ENCODE assay signal across 2 cellular contexts in the genomic region with DNA sequence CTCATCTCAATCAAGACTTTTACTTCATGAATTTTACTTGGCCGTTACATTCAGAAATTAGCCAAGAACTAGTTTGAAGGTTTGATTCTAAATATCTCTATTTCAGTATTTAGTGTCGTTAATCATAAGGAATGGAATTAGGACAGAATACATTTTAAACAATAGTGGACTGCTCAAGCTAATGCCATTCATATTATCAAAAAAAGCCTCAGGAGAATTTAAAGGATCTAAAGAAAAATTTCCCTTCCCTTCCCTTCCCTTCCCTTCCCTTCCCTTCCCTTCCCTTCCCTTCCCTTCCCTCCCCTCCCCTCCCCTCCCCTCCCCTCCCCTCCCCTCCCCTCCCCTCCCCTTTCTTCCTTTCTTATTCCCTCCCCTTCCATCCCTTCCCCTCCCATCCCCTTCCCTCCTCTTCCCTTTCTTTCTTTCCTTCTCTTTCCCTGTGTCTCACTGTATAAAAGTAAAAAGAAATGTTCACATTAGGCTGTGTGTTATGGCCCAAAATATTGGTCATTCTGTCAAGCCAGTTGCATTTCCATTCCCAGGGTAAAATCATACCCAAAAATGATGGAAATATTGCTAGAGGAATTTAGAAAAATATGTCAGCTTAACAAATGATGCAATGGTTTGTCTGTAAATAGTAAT.
TF ChIP-seq lines count a peak whose summit lies in the region.

No MANE protein-coding gene starts in this region.

TF ChIP-seq in GM23338, 12 proteins besides CTCF, POLR2A, EP300 and RAD21 (continued from another document):
- TF ChIP-seq, protein P1, sequence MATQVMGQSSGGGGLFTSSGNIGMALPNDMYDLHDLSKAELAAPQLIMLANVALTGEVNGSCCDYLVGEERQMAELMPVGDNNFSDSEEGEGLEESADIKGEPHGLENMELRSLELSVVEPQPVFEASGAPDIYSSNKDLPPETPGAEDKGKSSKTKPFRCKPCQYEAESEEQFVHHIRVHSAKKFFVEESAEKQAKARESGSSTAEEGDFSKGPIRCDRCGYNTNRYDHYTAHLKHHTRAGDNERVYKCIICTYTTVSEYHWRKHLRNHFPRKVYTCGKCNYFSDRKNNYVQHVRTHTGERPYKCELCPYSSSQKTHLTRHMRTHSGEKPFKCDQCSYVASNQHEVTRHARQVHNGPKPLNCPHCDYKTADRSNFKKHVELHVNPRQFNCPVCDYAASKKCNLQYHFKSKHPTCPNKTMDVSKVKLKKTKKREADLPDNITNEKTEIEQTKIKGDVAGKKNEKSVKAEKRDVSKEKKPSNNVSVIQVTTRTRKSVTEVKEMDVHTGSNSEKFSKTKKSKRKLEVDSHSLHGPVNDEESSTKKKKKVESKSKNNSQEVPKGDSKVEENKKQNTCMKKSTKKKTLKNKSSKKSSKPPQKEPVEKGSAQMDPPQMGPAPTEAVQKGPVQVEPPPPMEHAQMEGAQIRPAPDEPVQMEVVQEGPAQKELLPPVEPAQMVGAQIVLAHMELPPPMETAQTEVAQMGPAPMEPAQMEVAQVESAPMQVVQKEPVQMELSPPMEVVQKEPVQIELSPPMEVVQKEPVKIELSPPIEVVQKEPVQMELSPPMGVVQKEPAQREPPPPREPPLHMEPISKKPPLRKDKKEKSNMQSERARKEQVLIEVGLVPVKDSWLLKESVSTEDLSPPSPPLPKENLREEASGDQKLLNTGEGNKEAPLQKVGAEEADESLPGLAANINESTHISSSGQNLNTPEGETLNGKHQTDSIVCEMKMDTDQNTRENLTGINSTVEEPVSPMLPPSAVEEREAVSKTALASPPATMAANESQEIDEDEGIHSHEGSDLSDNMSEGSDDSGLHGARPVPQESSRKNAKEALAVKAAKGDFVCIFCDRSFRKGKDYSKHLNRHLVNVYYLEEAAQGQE (IDR thresholded peaks at IDR 0.05; ENCODE audit: unreplicated experiment), result no peak
- TF ChIP-seq NANOG (IDR thresholded peaks at IDR 0.05; ENCODE audit: borderline replicate concordance), result no peak
- TF ChIP-seq, protein P2, sequence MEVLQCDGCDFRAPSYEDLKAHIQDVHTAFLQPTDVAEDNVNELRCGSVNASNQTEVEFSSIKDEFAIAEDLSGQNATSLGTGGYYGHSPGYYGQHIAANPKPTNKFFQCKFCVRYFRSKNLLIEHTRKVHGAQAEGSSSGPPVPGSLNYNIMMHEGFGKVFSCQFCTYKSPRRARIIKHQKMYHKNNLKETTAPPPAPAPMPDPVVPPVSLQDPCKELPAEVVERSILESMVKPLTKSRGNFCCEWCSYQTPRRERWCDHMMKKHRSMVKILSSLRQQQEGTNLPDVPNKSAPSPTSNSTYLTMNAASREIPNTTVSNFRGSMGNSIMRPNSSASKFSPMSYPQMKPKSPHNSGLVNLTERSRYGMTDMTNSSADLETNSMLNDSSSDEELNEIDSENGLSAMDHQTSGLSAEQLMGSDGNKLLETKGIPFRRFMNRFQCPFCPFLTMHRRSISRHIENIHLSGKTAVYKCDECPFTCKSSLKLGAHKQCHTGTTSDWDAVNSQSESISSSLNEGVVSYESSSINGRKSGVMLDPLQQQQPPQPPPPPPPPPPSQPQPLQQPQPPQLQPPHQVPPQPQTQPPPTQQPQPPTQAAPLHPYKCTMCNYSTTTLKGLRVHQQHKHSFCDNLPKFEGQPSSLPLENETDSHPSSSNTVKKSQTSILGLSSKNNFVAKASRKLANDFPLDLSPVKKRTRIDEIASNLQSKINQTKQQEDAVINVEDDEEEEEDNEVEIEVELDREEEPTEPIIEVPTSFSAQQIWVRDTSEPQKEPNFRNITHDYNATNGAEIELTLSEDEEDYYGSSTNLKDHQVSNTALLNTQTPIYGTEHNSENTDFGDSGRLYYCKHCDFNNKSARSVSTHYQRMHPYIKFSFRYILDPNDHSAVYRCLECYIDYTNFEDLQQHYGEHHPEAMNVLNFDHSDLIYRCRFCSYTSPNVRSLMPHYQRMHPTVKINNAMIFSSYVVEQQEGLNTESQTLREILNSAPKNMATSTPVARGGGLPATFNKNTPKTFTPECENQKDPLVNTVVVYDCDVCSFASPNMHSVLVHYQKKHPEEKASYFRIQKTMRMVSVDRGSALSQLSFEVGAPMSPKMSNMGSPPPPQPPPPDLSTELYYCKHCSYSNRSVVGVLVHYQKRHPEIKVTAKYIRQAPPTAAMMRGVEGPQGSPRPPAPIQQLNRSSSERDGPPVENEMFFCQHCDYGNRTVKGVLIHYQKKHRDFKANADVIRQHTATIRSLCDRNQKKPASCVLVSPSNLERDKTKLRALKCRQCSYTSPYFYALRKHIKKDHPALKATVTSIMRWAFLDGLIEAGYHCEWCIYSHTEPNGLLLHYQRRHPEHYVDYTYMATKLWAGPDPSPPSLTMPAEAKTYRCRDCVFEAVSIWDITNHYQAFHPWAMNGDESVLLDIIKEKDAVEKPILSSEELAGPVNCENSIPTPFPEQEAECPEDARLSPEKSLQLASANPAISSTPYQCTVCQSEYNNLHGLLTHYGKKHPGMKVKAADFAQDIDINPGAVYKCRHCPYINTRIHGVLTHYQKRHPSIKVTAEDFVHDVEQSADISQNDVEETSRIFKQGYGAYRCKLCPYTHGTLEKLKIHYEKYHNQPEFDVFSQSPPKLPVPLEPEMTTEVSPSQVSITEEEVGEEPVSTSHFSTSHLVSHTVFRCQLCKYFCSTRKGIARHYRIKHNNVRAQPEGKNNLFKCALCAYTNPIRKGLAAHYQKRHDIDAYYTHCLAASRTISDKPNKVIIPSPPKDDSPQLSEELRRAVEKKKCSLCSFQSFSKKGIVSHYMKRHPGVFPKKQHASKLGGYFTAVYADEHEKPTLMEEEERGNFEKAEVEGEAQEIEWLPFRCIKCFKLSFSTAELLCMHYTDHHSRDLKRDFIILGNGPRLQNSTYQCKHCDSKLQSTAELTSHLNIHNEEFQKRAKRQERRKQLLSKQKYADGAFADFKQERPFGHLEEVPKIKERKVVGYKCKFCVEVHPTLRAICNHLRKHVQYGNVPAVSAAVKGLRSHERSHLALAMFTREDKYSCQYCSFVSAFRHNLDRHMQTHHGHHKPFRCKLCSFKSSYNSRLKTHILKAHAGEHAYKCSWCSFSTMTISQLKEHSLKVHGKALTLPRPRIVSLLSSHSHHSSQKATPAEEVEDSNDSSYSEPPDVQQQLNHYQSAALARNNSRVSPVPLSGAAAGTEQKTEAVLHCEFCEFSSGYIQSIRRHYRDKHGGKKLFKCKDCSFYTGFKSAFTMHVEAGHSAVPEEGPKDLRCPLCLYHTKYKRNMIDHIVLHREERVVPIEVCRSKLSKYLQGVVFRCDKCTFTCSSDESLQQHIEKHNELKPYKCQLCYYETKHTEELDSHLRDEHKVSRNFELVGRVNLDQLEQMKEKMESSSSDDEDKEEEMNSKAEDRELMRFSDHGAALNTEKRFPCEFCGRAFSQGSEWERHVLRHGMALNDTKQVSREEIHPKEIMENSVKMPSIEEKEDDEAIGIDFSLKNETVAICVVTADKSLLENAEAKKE (CRISPR knock-in tag; IDR thresholded peaks at IDR 0.05), result no peak
- no peak for TF ChIP-seq ZNF114 (CRISPR knock-in tag; IDR thresholded peaks at IDR 0.05)
- no peak for TF ChIP-seq CREB1 (CRISPR knock-in tag; IDR thresholded peaks at IDR 0.05; ENCODE audit: low read depth)
- TF ChIP-seq ZNF331 (CRISPR knock-in tag; IDR thresholded peaks at IDR 0.05; ENCODE audit: low read depth), result no peak
- no peak for TF ChIP-seq EZH2 (IDR thresholded peaks at IDR 0.05; ENCODE audit: low read depth, unreplicated experiment)
- TF ChIP-seq, protein P3, sequence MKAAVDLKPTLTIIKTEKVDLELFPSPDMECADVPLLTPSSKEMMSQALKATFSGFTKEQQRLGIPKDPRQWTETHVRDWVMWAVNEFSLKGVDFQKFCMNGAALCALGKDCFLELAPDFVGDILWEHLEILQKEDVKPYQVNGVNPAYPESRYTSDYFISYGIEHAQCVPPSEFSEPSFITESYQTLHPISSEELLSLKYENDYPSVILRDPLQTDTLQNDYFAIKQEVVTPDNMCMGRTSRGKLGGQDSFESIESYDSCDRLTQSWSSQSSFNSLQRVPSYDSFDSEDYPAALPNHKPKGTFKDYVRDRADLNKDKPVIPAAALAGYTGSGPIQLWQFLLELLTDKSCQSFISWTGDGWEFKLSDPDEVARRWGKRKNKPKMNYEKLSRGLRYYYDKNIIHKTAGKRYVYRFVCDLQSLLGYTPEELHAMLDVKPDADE (IDR thresholded peaks at IDR 0.05), result no peak

TF ChIP-seq in H1, 55 proteins besides CTCF, POLR2A, EP300 and RAD21:
- TF ChIP-seq, protein P4, sequence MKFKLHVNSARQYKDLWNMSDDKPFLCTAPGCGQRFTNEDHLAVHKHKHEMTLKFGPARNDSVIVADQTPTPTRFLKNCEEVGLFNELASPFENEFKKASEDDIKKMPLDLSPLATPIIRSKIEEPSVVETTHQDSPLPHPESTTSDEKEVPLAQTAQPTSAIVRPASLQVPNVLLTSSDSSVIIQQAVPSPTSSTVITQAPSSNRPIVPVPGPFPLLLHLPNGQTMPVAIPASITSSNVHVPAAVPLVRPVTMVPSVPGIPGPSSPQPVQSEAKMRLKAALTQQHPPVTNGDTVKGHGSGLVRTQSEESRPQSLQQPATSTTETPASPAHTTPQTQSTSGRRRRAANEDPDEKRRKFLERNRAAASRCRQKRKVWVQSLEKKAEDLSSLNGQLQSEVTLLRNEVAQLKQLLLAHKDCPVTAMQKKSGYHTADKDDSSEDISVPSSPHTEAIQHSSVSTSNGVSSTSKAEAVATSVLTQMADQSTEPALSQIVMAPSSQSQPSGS (IDR thresholded peaks at IDR 0.05; ENCODE audit: low read length), result no peak
- TF ChIP-seq, protein P5, sequence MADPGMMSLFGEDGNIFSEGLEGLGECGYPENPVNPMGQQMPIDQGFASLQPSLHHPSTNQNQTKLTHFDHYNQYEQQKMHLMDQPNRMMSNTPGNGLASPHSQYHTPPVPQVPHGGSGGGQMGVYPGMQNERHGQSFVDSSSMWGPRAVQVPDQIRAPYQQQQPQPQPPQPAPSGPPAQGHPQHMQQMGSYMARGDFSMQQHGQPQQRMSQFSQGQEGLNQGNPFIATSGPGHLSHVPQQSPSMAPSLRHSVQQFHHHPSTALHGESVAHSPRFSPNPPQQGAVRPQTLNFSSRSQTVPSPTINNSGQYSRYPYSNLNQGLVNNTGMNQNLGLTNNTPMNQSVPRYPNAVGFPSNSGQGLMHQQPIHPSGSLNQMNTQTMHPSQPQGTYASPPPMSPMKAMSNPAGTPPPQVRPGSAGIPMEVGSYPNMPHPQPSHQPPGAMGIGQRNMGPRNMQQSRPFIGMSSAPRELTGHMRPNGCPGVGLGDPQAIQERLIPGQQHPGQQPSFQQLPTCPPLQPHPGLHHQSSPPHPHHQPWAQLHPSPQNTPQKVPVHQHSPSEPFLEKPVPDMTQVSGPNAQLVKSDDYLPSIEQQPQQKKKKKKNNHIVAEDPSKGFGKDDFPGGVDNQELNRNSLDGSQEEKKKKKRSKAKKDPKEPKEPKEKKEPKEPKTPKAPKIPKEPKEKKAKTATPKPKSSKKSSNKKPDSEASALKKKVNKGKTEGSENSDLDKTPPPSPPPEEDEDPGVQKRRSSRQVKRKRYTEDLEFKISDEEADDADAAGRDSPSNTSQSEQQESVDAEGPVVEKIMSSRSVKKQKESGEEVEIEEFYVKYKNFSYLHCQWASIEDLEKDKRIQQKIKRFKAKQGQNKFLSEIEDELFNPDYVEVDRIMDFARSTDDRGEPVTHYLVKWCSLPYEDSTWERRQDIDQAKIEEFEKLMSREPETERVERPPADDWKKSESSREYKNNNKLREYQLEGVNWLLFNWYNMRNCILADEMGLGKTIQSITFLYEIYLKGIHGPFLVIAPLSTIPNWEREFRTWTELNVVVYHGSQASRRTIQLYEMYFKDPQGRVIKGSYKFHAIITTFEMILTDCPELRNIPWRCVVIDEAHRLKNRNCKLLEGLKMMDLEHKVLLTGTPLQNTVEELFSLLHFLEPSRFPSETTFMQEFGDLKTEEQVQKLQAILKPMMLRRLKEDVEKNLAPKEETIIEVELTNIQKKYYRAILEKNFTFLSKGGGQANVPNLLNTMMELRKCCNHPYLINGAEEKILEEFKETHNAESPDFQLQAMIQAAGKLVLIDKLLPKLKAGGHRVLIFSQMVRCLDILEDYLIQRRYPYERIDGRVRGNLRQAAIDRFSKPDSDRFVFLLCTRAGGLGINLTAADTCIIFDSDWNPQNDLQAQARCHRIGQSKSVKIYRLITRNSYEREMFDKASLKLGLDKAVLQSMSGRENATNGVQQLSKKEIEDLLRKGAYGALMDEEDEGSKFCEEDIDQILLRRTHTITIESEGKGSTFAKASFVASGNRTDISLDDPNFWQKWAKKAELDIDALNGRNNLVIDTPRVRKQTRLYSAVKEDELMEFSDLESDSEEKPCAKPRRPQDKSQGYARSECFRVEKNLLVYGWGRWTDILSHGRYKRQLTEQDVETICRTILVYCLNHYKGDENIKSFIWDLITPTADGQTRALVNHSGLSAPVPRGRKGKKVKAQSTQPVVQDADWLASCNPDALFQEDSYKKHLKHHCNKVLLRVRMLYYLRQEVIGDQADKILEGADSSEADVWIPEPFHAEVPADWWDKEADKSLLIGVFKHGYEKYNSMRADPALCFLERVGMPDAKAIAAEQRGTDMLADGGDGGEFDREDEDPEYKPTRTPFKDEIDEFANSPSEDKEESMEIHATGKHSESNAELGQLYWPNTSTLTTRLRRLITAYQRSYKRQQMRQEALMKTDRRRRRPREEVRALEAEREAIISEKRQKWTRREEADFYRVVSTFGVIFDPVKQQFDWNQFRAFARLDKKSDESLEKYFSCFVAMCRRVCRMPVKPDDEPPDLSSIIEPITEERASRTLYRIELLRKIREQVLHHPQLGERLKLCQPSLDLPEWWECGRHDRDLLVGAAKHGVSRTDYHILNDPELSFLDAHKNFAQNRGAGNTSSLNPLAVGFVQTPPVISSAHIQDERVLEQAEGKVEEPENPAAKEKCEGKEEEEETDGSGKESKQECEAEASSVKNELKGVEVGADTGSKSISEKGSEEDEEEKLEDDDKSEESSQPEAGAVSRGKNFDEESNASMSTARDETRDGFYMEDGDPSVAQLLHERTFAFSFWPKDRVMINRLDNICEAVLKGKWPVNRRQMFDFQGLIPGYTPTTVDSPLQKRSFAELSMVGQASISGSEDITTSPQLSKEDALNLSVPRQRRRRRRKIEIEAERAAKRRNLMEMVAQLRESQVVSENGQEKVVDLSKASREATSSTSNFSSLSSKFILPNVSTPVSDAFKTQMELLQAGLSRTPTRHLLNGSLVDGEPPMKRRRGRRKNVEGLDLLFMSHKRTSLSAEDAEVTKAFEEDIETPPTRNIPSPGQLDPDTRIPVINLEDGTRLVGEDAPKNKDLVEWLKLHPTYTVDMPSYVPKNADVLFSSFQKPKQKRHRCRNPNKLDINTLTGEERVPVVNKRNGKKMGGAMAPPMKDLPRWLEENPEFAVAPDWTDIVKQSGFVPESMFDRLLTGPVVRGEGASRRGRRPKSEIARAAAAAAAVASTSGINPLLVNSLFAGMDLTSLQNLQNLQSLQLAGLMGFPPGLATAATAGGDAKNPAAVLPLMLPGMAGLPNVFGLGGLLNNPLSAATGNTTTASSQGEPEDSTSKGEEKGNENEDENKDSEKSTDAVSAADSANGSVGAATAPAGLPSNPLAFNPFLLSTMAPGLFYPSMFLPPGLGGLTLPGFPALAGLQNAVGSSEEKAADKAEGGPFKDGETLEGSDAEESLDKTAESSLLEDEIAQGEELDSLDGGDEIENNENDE (IDR thresholded peaks at IDR 0.05; ENCODE audit: insufficient replicate concordance, low read length), result no peak
- no peak for TF ChIP-seq SUZ12 (IDR thresholded peaks at IDR 0.05; ENCODE audit: low read length)
TF ChIP-seq in H1: peak in this region for 0.
